Comparison of ENCODE assay signal across 8 cellular contexts in genomic region chr10:114938818-114939193, GRCh38. TPM values are rescaled to one million over a fixed set of nuclear protein-coding genes. Genes with fewer than 3 reads are reported as not detected.
DNase-seq lines count a peak whose midpoint lies in the region; ATAC-seq, FAIRE-seq and TF ChIP-seq lines count a peak whose summit lies in the region.

No MANE protein-coding gene starts in this region.

- H3K14ac ChIP-seq in H1 (ENCODE audit: insufficient read length) (no peak overlapping the region), neuronal stem cell (ENCODE audit: low read length) (no peak overlapping the region)

- H3K56ac ChIP-seq in H1 (replicated peaks; ENCODE audit: insufficient read length, low read depth, low read length) = peak overlapping the region; percentile 1

- no peak overlapping the region for H2AK5ac ChIP-seq in H1 (ENCODE audit: low read depth, low read length)
- no peak overlapping the region for H2AK5ac ChIP-seq in neuronal stem cell (ENCODE audit: low read depth, low read length)

- no peak for FAIRE-seq in H1 (lab: Jason Lieb, UNC)
- FAIRE-seq in GM12891 (lab: Jason Lieb, UNC) = no peak

- H3K9me3 ChIP-seq in CD4-positive, CD25-positive, alpha-beta regulatory T cell (ENCODE audit: control insufficient read depth in 2 of 2, low read length in 2 of 2) = no peaks in the 10 kb centered on the region
- no peaks in the 10 kb centered on the region for H3K9me3 ChIP-seq in H1 (ENCODE audit: insufficient read depth in 2 of 2, low read depth in 1 of 2, low read length in 1 of 2)
- peaks cover 0 to 2% of the 10 kb centered on the region in 2 donors for H3K9me3 ChIP-seq in neuronal stem cell (replicated peaks in 1 of 2; ENCODE audit: control insufficient read depth in 2 of 2, insufficient read depth in 1 of 2, low read depth in 1 of 2, low read length in 2 of 2)

- peak overlapping the region; percentile 97 to 99 (median 98) for H3K4me3 Mint-ChIP-seq in CD4-positive, CD25-positive, alpha-beta regulatory T cell

- no peaks in the 10 kb centered on the region for H3K27me3 ChIP-seq in CD4-positive, CD25-positive, alpha-beta regulatory T cell (ENCODE audit: control insufficient read depth, insufficient read depth, low read length)
- no peaks in the 10 kb centered on the region for H3K27me3 ChIP-seq in H1 (replicated peaks in 1 of 4; ENCODE audit: control insufficient read depth in 3 of 4, extremely low read depth in 1 of 4, insufficient read depth in 3 of 4, low read length in 3 of 4)
- no peaks in the 10 kb centered on the region for H3K27me3 ChIP-seq in neuronal stem cell (ENCODE audit: control insufficient read depth in 3 of 3, insufficient read depth in 3 of 3, low read depth in 1 of 3, low read length in 3 of 3)

- WGBS in H1 (ENCODE audit: extremely low coverage in 1 of 2, insufficient coverage in 1 of 2, insufficient read length in 1 of 2, insufficient replicate concordance in 2 of 2, low coverage in 1 of 2, low lambda C conversion rate in 2 of 2, missing lambda C conversion rate in 1 of 2), 2 experiments = 43% methylated on average over 6 of the region's 6 CpGs; no CpG with 5 or more reads in 1 of the 2 experiments
- WGBS in neuronal stem cell (ENCODE audit: extremely low coverage in 2 of 2, insufficient read length in 2 of 2, insufficient replicate concordance in 1 of 2), 2 donors = no CpG with 5 or more reads among the region's 6 CpGs

- peaks cover 13% of the 10 kb centered on the region for H3K4me1 ChIP-seq in CD4-positive, CD25-positive, alpha-beta regulatory T cell (ENCODE audit: control insufficient read depth, insufficient read depth, low read length, poor library complexity, severe bottlenecking)
- H3K4me1 ChIP-seq in H1 (replicated peaks in 1 of 4; ENCODE audit: control insufficient read depth in 3 of 4, insufficient read depth in 4 of 4, low read length in 3 of 4) = no peaks in the 10 kb centered on the region; a peak in 3 of 7 replicates
- peaks cover 0 to 3% of the 10 kb centered on the region in 2 donors for H3K4me1 ChIP-seq in neuronal stem cell (ENCODE audit: control insufficient read depth in 2 of 2, insufficient read depth in 1 of 2, low read depth in 1 of 2, low read length in 2 of 2)

- peak overlapping the region; percentile 96 to 98 (median 97) for H3K27ac Mint-ChIP-seq in CD4-positive, CD25-positive, alpha-beta regulatory T cell

- H3K9ac ChIP-seq in H1 (replicated peaks in 1 of 4; ENCODE audit: extremely low read depth in 1 of 4, low read depth in 3 of 4, low read length in 3 of 4) = peak overlapping the region in 3 of 4 experiments; percentile 96 to 98 (median 98); a peak in 6 of 7 replicates
- no peak overlapping the region for H3K9ac ChIP-seq in neuronal stem cell (ENCODE audit: low read depth, low read length, poor library complexity)

- peak overlapping the region; percentile 90 for H3K4me3 ChIP-seq in CD4-positive, CD25-positive, alpha-beta regulatory T cell (ENCODE audit: low read depth, low read length)
- peak overlapping the region; percentile 80 to 100 (median 94) for H3K4me3 ChIP-seq in H1 (ENCODE audit: extremely low read depth in 1 of 4, insufficient read depth in 2 of 4, low read depth in 3 of 4, low read length in 4 of 4)
- H3K4me3 ChIP-seq in neuronal stem cell (ENCODE audit: low read length in 2 of 2) = peak overlapping the region; percentile 85 to 92

- H2BK12ac ChIP-seq in H1 (ENCODE audit: low read depth, low read length) = 0 out of 2 replicates have a peak overlapping the region, but pooled peaks have one; percentile 61
- H2BK12ac ChIP-seq in neuronal stem cell (ENCODE audit: low read length) = no peak overlapping the region

- H2BK15ac ChIP-seq in H1 (ENCODE audit: low read length) = no peak overlapping the region
- no peak overlapping the region for H2BK15ac ChIP-seq in neuronal stem cell (ENCODE audit: low read length)

- TF ChIP-seq EP300 in H1 (IDR thresholded peaks at IDR 0.05; ENCODE audit: borderline replicate concordance in 1 of 2, low read depth in 2 of 2, low read length in 2 of 2) = no peak

- H4K8ac ChIP-seq in H1 (ENCODE audit: extremely low read depth, insufficient read depth, low read length) (peak overlapping the region; percentile 100; the same call in 1 of the 2 replicates), neuronal stem cell (ENCODE audit: low read depth, low read length) (no peak overlapping the region)

- H2AFZ ChIP-seq in H1 (ENCODE audit: low read length) = peak overlapping the region; percentile 87; the same call in 1 of the 2 replicates
- H2AFZ ChIP-seq in neuronal stem cell (ENCODE audit: low read length) = peak overlapping the region; percentile 89

- no peak for TF ChIP-seq POLR2A in H1 (IDR thresholded peaks at IDR 0.05; ENCODE audit: control extremely low read depth in 1 of 2, low read depth in 2 of 2, low read length in 2 of 2)
- no peak for TF ChIP-seq POLR2A in GM12891 (IDR thresholded peaks at IDR 0.05; ENCODE audit: low read depth, low read length)

- H3K79me1 ChIP-seq in H1 (ENCODE audit: low read depth, low read length) = no peaks in the 10 kb centered on the region; the same call in 1 of the 2 replicates
- peaks cover 4% of the 10 kb centered on the region for H3K79me1 ChIP-seq in neuronal stem cell (ENCODE audit: low read depth, low read length)

- peaks cover 0 to 4% of the 10 kb centered on the region in 2 experiments for H4K20me1 ChIP-seq in H1 (replicated peaks in 1 of 2; ENCODE audit: control insufficient read depth in 1 of 2, insufficient read depth in 2 of 2, low read length in 2 of 2)

- no peak for ATAC-seq in CD4-positive, CD25-positive, alpha-beta regulatory T cell (ENCODE audit: low read depth in 2 of 2)

- no peak overlapping the region for H2BK120ac ChIP-seq in H1 (replicated peaks; ENCODE audit: low read depth, low read length)
- no peak overlapping the region for H2BK120ac ChIP-seq in neuronal stem cell (ENCODE audit: low read depth, low read length)

- 0 out of 2 replicates have a peak overlapping the region, but pooled peaks have one; percentile 94 for H2BK5ac ChIP-seq in H1 (ENCODE audit: low read depth, low read length)
- H2BK5ac ChIP-seq in neuronal stem cell (ENCODE audit: low read length) = no peak overlapping the region

- POLR2A ChIA-PET in H1 (lab: Charles Lee; ENCODE audit: partially characterized antibody) = interaction anchor here (0.6 to 2.2 kb wide), 14 partner anchors 9 to 117 kb away, joined by 3 to 15 read pairs (median 4); partner anchors contain the start of gene FHIP2A

- H3K27me3 Mint-ChIP-seq in CD4-positive, CD25-positive, alpha-beta regulatory T cell = no peaks in the 10 kb centered on the region

- no peak for TF ChIP-seq CTCF in H1 (IDR thresholded peaks at IDR 0.05; ENCODE audit: control extremely low read depth in 1 of 3, insufficient read depth in 1 of 3, low read depth in 1 of 3, low read length in 3 of 3)

- TF ChIP-seq RAD21 in H1 (IDR thresholded peaks at IDR 0.05 in 1 of 2, conservative IDR thresholded peaks at IDR 0.05 in 1 of 2; ENCODE audit: low read depth in 2 of 2, low read length in 2 of 2) = no peak

- H3K27ac ChIP-seq in CD4-positive, CD25-positive, alpha-beta regulatory T cell (ENCODE audit: insufficient read depth, low read length, poor library complexity, severe bottlenecking) = peak overlapping the region; percentile 72
- H3K27ac ChIP-seq in H1 (ENCODE audit: low read depth, low read length) = peak overlapping the region; percentile 96
- no peak overlapping the region for H3K27ac ChIP-seq in neuronal stem cell (replicated peaks; ENCODE audit: low read length)

- H3K79me2 ChIP-seq in H1 (ENCODE audit: control insufficient read depth in 1 of 2, insufficient read depth in 2 of 2, low read length in 2 of 2) = peaks cover 7 to 40% of the 10 kb centered on the region in 2 experiments; a peak in 3 of 4 replicates

- H3K36me3 ChIP-seq in CD4-positive, CD25-positive, alpha-beta regulatory T cell (ENCODE audit: control insufficient read depth, insufficient read depth, low read length) = peaks cover 17% of the 10 kb centered on the region
- H3K36me3 ChIP-seq in H1 (ENCODE audit: control insufficient read depth in 2 of 4, insufficient read depth in 4 of 4, low read length in 3 of 4) (peaks cover 6 to 22% (median 11%) of the 10 kb centered on the region in 4 experiments; a peak in 6 of 8 replicates), neuronal stem cell (replicated peaks in 1 of 2; ENCODE audit: control insufficient read depth in 2 of 2, insufficient read depth in 2 of 2, low read length in 2 of 2) (peaks cover 8 to 34% of the 10 kb centered on the region in 2 donors)

- H4K91ac ChIP-seq in H1 (replicated peaks; ENCODE audit: insufficient read length, low read length) (no peak overlapping the region), neuronal stem cell (ENCODE audit: low read depth, low read length, poor library complexity) (no peak overlapping the region)

- CTCF ChIA-PET in H1 (lab: Charles Lee; ENCODE audit: partially characterized antibody) = interaction anchor here (0.9 to 2.7 kb wide), 4 partner anchors 10 to 64 kb away, joined by 3 to 14 read pairs (median 10); no protein-coding TSS in a partner anchor

- no peak overlapping the region for H2BK20ac ChIP-seq in H1 (ENCODE audit: low read length)

- H3K9me3 Mint-ChIP-seq in CD4-positive, CD25-positive, alpha-beta regulatory T cell = peaks cover 0 to 1% (median 0%) of the 10 kb centered on the region in 7 donors

- DNase-seq in CD4-positive, CD25-positive, alpha-beta regulatory T cell = no peak
- DNase-seq in NAMALWA (ENCODE audit: low spot score) (peak; percentile 2), H1 (ENCODE audit: low read depth in 1 of 2, low spot score in 2 of 2) (no peak), neuronal stem cell (ENCODE audit: low spot score) (no peak), NCI-H510A (lab: John Stamatoyannopoulos, UW) (no peak), GM12891 (ENCODE audit: insufficient read length, low spot score) (no peak), NCI-H187 treated with DMSO at 0.1 percent for 48 hours (lab: John Stamatoyannopoulos, UW) (no peak)
- DNase-seq in activated CD8-positive, alpha-beta memory T cell treated with anti-CD3 and anti-CD28 coated beads for 24 hours = no peak

- H3K4ac ChIP-seq in H1 (replicated peaks; ENCODE audit: insufficient read length, low read depth, low read length) (no peak overlapping the region), neuronal stem cell (ENCODE audit: low read length) (no peak overlapping the region)

- peaks cover 26 to 38% (median 31%) of the 10 kb centered on the region in 4 donors for H3K4me1 Mint-ChIP-seq in CD4-positive, CD25-positive, alpha-beta regulatory T cell

- no peaks in the 10 kb centered on the region for H3K23me2 ChIP-seq in H1 (ENCODE audit: low read depth, low read length)

- no peak overlapping the region for H3K23ac ChIP-seq in H1 (ENCODE audit: insufficient read length)
- no peak overlapping the region for H3K23ac ChIP-seq in neuronal stem cell (ENCODE audit: low read depth, low read length, poor library complexity)

- H3K18ac ChIP-seq in H1 (ENCODE audit: extremely low read depth, low read length) (no peak overlapping the region), neuronal stem cell (ENCODE audit: low read length) (no peak overlapping the region)

- peak overlapping the region; percentile 54 to 70 for H3K4me2 ChIP-seq in H1 (ENCODE audit: insufficient read depth in 1 of 2, low read depth in 2 of 2, low read length in 2 of 2)
- H3K4me2 ChIP-seq in neuronal stem cell (ENCODE audit: insufficient read depth, low read length, poor library complexity, severe bottlenecking) = peak overlapping the region; percentile 62

- H3K36me3 Mint-ChIP-seq in CD4-positive, CD25-positive, alpha-beta regulatory T cell = peaks cover 17% of the 10 kb centered on the region

- no peak overlapping the region for H4K5ac ChIP-seq in H1 (ENCODE audit: insufficient read length, low read depth, low read length)

RNA-seq across cellular contexts. Expression of gene TRUB1, which starts 0.8 kb away (rescaled TPM):
- 8.0 TPM for total RNA-seq in CD4-positive, CD25-positive, alpha-beta regulatory T cell
- polyA plus RNA-seq in CD4-positive, CD25-positive, alpha-beta regulatory T cell = 10 to 100 TPM in 1 of 4 donors, 1 to 10 TPM in 3; 7.4 to 12.1 (median 8.6) TPM
- total RNA-seq in H1 (2021; fragmentation: NEBNext Ultra II Directional; extraction: Animal tissue kit (Norgen Biotek cat#: 25700)) = 21.2 and 22.2 TPM in 2 replicates
- 4.0 and 6.3 TPM in 2 replicates for polyA plus RNA-seq in H1 (2011; rRNA removed)
- 10.3 TPM for polyA plus RNA-seq in H1 (2011; cell fraction: cytosol; rRNA removed)
- polyA plus RNA-seq in H1 (2011; cell fraction: nucleus; rRNA removed) = 4.2 TPM
- 8.1 to 11.9 TPM (median 9.3 TPM) in 4 replicates for polyA plus RNA-seq in H1 (2012, experiment 1 of 2)
- 1.9 TPM for polyA plus RNA-seq in H1 (2012, experiment 2 of 2)
- 12.2 TPM for polyA plus RNA-seq in H1 (2013, experiment 1 of 2)
- polyA plus RNA-seq in H1 (2013, experiment 2 of 2) = 11.7 TPM
- 6.1 and 8.3 TPM in 2 replicates for polyA minus RNA-seq in H1 (2011; rRNA and poly(A)+ RNA removed)
- polyA minus RNA-seq in H1 (2011; cell fraction: cytosol; rRNA and poly(A)+ RNA removed) = 10.9 TPM
- 16.0 TPM for polyA minus RNA-seq in H1 (2011; cell fraction: nucleus; rRNA and poly(A)+ RNA removed)
- polyA plus RNA-seq in neuronal stem cell (2013, experiment 1 of 2) = 15.3 TPM
- polyA plus RNA-seq in neuronal stem cell (2013, experiment 2 of 2) = 15.2 TPM
- polyA plus RNA-seq in GM12891 (2012; ENCODE audit: low read depth, missing spikeins) = 7.5 TPM
